1 cellular context compared by ENCODE assay signal in genomic region chr17:37064956-37065355, GRCh38.
TF ChIP-seq lines count a peak whose summit lies in the region.

No MANE protein-coding gene starts in this region.

TF ChIP-seq in WTC11, 78 proteins besides CTCF, POLR2A, EP300 and RAD21 (continued from another document):
- TF ChIP-seq AFF4 (CRISPR knock-in tag; IDR thresholded peaks at IDR 0.05; ENCODE audit: borderline replicate concordance) (no peak), STAT6 (CRISPR knock-in tag; conservative IDR thresholded peaks at IDR 0.05; ENCODE audit: low read depth) (no peak), ZNF416 (CRISPR knock-in tag; IDR thresholded peaks at IDR 0.05) (no peak), ZBTB43 (CRISPR knock-in tag; IDR thresholded peaks at IDR 0.05) (no peak), ZNF423 (CRISPR knock-in tag; IDR thresholded peaks at IDR 0.05) (no peak), MLX (CRISPR knock-in tag; IDR thresholded peaks at IDR 0.05) (no peak), GABPB1 (CRISPR knock-in tag; IDR thresholded peaks at IDR 0.05) (no peak)
- TF ChIP-seq, protein P1, sequence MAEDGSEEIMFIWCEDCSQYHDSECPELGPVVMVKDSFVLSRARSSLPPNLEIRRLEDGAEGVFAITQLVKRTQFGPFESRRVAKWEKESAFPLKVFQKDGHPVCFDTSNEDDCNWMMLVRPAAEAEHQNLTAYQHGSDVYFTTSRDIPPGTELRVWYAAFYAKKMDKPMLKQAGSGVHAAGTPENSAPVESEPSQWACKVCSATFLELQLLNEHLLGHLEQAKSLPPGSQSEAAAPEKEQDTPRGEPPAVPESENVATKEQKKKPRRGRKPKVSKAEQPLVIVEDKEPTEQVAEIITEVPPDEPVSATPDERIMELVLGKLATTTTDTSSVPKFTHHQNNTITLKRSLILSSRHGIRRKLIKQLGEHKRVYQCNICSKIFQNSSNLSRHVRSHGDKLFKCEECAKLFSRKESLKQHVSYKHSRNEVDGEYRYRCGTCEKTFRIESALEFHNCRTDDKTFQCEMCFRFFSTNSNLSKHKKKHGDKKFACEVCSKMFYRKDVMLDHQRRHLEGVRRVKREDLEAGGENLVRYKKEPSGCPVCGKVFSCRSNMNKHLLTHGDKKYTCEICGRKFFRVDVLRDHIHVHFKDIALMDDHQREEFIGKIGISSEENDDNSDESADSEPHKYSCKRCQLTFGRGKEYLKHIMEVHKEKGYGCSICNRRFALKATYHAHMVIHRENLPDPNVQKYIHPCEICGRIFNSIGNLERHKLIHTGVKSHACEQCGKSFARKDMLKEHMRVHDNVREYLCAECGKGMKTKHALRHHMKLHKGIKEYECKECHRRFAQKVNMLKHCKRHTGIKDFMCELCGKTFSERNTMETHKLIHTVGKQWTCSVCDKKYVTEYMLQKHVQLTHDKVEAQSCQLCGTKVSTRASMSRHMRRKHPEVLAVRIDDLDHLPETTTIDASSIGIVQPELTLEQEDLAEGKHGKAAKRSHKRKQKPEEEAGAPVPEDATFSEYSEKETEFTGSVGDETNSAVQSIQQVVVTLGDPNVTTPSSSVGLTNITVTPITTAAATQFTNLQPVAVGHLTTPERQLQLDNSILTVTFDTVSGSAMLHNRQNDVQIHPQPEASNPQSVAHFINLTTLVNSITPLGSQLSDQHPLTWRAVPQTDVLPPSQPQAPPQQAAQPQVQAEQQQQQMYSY (CRISPR knock-in tag; IDR thresholded peaks at IDR 0.05) = no peak
TF ChIP-seq in WTC11: peak in this region for 0.
